In the genomic region with DNA sequence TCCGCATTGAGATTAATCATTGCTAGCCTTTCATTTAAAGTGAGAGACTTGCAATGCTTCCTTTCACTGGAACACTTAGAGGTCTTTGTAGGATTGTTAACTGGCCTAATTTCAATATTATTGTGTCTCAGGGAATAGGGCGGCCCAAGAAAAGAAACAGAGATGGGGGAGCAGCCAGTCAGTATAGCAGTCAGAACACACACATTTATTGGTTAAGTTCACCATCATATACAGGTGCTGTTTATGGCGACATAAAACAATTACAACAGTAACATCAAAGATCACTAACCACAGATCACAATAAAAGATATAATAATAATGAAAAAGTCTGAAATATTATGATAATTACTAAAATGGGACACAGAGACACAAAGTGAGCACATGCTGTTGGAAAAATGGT, we compare ENCODE assay signal across 38 cellular contexts. TPM values are rescaled to one million over a fixed set of nuclear protein-coding genes. Genes with fewer than 3 reads are reported as not detected.
"Had no signal": no experiment of that assay in that cellular context is flagged by ENCODE, and none has a peak within 500 bp of the region (broad histone marks: within the 10 kb centered on the region; RNA-seq: fewer than 3 reads in every experiment).

No MANE protein-coding gene starts in this region.

- H3K9me3 ChIP-seq: MG63 had no signal

- H3K9ac ChIP-seq: KMS-11 had no signal

- H3K27ac ChIP-seq: KMS-11 had no signal

- DNase-seq: Karpas-422, Kasumi-1, MG63, MM.1S, MV-4-11, NCI-H1048, NCI-H1092, NCI-H1092 treated with DMSO at 0.1 percent for 48 hours, NCI-H1105, NCI-H1105 treated with DMSO at 0.1 percent for 48 hours, NCI-H1417, NCI-H1417 treated with DMSO at 0.1 percent for 48 hours, NCI-H1436, NCI-H1436 treated with DMSO at 0.1 percent for 48 hours, NCI-H146, NCI-H1694, NCI-H1694 treated with DMSO at 0.1 percent for 48 hours, NCI-H187, NCI-H187 treated with DMSO at 0.1 percent for 48 hours, NCI-H1930, NCI-H2029, NCI-H2029 treated with DMSO at 0.1 percent for 48 hours, NCI-H2081, NCI-H2081 treated with DMSO at 0.1 percent for 48 hours, NCI-H2107, NCI-H2171, NCI-H2171 treated with DMSO at 0.1 percent for 48 hours, NCI-H2227 treated with DMSO at 0.1 percent for 48 hours, NCI-H226, NCI-H345, NCI-H446, NCI-H446 treated with DMSO at 0.1 percent for 48 hours, NCI-H510A had no signal

- H3K27me3 ChIP-seq: MG63 had no signal

- H3K4me2 ChIP-seq: KMS-11 had no signal

- H3K36me3 ChIP-seq: MG63 had no signal

- H3K4me3 ChIP-seq: MG63 had no signal

RNA-seq across cellular contexts. Expression of a gene that starts 29.4 kb away (rescaled TPM):
- total RNA-seq: LHCN-M2, M059J, MCF 10A, NCI-H460 had no signal
